In the genomic region with DNA sequence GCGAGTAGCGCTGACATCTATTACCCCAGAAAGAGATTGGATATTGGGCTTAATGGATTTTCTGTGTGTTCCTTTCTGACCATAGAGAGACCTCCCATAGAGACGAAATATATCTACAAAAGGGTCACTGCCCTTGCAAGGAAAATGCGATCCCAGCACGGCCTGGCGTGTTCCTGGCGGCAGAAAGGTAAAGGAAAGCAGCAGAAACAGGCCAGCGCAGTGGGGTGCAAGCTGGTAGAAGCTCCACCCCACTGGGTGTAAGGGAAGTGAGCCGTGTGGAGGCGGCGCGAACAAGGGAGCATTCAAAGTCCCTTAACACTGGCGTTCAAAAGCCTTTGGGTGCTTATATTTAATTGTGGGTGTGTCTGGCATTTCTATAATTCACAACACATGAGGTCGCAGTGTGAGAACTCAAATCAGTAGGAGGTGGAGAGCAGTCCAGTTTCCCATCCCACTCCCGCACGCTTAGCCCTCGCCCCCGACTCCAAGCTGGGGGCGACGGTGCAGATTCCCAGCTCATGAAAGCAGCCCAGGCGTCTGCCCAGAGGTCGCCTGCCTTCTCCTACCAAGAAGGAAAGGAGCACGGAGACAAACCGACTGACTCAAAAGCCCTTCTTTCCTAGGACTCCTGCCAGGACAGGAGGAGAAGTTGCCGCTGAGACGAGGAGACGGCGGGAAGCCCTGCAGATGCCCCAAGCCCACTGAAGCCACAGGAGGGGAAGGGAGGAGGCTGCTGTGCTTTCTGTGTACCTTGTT, we compare ENCODE assay signal across 10 cellular contexts.
DNase-seq lines count a peak whose midpoint lies in the region; ATAC-seq and TF ChIP-seq lines count a peak whose summit lies in the region.
"Had no signal": no experiment of that assay in that cellular context is flagged by ENCODE, and none has a peak within 500 bp of the region (broad histone marks: within the 10 kb centered on the region; RNA-seq: fewer than 3 reads in every experiment).

No MANE protein-coding gene starts in this region.

- no peaks in the 10 kb centered on the region for H3K9me3 Mint-ChIP-seq in activated naive CD4-positive, alpha-beta T cell treated with anti-CD3 and anti-CD28 coated beads, Interleukin-2, amount 50 U/mL, for 24 hours
- peaks cover 0 to 9% (median 0%) of the 10 kb centered on the region in 11 donors for H3K9me3 Mint-ChIP-seq in naive thymus-derived CD4-positive, alpha-beta T cell

- TF ChIP-seq CTCF in tibial nerve (IDR thresholded peaks at IDR 0.05) (peak in 1 of 5 experiments; percentile 24), GM10266 (IDR thresholded peaks at IDR 0.05; ENCODE audit: control insufficient read depth, insufficient read depth, low read depth, missing control alignments) (no peak), GM10248 (IDR thresholded peaks at IDR 0.05; ENCODE audit: control extremely low read depth, extremely low read depth, low read depth, missing control alignments) (no peak)

- H3K27me3 ChIP-seq in naive thymus-derived CD4-positive, alpha-beta T cell (ENCODE audit: control insufficient read depth in 2 of 2, insufficient read depth in 2 of 2, low read length in 2 of 2): no peaks in the 10 kb centered on the region
- no peaks in the 10 kb centered on the region for H3K27me3 ChIP-seq in tibial nerve
- H3K27me3 ChIP-seq: sigmoid colon, upper lobe of right lung had no signal

- CTCF ChIA-PET in naive thymus-derived CD4-positive, alpha-beta T cell (lab: Charles Lee): interaction anchor here (0.6 to 4.9 kb wide), 11 partner anchors 13 to 494 kb away, joined by 3 to 33 read pairs (median 4); no protein-coding TSS in a partner anchor
- CTCF ChIA-PET in GM10248 (lab: Yijun Ruan, JAX): no interaction called here

- peak; percentile 41 for DNase-seq in activated CD4-positive, CD25-positive, alpha-beta regulatory T cell treated with anti-CD3 and anti-CD28 coated beads, Interleukin-2, amount 50 U/mL, for 16 hours (ENCODE audit: low read depth, low spot score)
- DNase-seq in naive thymus-derived CD4-positive, alpha-beta T cell: peak; percentile 30 to 84 (median 72)
- DNase-seq in tibial nerve (ENCODE audit: low spot score in 2 of 2): no peak
- DNase-seq in GM10266 (ENCODE audit: extremely low spot score): no peak
- no peak for DNase-seq in GM10248 (ENCODE audit: extremely low spot score)
- DNase-seq: sigmoid colon, T1000, upper lobe of right lung had no signal

- 42 to 43% methylated on average over 28 of the region's 28 CpGs for WGBS in tibial nerve, 2 donors

- no peaks in the 10 kb centered on the region for H3K36me3 ChIP-seq in naive thymus-derived CD4-positive, alpha-beta T cell (ENCODE audit: control insufficient read depth in 2 of 3, insufficient read depth in 3 of 3, low read length in 3 of 3)
- no peaks in the 10 kb centered on the region for H3K36me3 ChIP-seq in tibial nerve
- H3K36me3 ChIP-seq: sigmoid colon, upper lobe of right lung had no signal

- no peaks in the 10 kb centered on the region for H3K36me3 Mint-ChIP-seq in activated naive CD4-positive, alpha-beta T cell treated with anti-CD3 and anti-CD28 coated beads, Interleukin-2, amount 50 U/mL, for 24 hours
- peaks cover 0 to 11% (median 6%) of the 10 kb centered on the region in 5 donors for H3K36me3 Mint-ChIP-seq in naive thymus-derived CD4-positive, alpha-beta T cell

- H3K27ac ChIP-seq in naive thymus-derived CD4-positive, alpha-beta T cell (ENCODE audit: low read depth, low read length): peak overlapping the region; percentile 63
- H3K27ac ChIP-seq in tibial nerve: peak overlapping the region; percentile 71 to 95 (median 79)
- H3K27ac ChIP-seq: upper lobe of right lung had no signal

- peaks cover 59 to 86% of the 10 kb centered on the region in 2 donors for H3K4me1 ChIP-seq in naive thymus-derived CD4-positive, alpha-beta T cell (ENCODE audit: control insufficient read depth in 2 of 2, insufficient read depth in 2 of 2, low read length in 2 of 2)
- H3K4me1 ChIP-seq in tibial nerve: peaks cover 0 to 62% (median 47%) of the 10 kb centered on the region in 4 donors

- H3K4me1 Mint-ChIP-seq in activated naive CD4-positive, alpha-beta T cell treated with anti-CD3 and anti-CD28 coated beads, Interleukin-2, amount 50 U/mL, for 24 hours: peaks cover 91% of the 10 kb centered on the region
- H3K4me1 Mint-ChIP-seq in naive thymus-derived CD4-positive, alpha-beta T cell: peaks cover 60 to 99% (median 95%) of the 10 kb centered on the region in 7 donors

- no peak for TF ChIP-seq POLR2A in tibial nerve (IDR thresholded peaks at IDR 0.05)

- TF ChIP-seq EP300 in tibial nerve (IDR thresholded peaks at IDR 0.05): peak in 1 of 2 donors; percentile 68

- peak; percentile 64 for ATAC-seq in naive thymus-derived CD4-positive, alpha-beta T cell
- no peak for ATAC-seq in HG02981 (IDR thresholded peaks at IDR 0.05; ENCODE audit: unreplicated experiment)
- ATAC-seq: upper lobe of right lung had no signal

- no peaks in the 10 kb centered on the region for H3K9me3 ChIP-seq in naive thymus-derived CD4-positive, alpha-beta T cell (ENCODE audit: control insufficient read depth in 2 of 3, low read length in 3 of 3)
- H3K9me3 ChIP-seq in tibial nerve: no peaks in the 10 kb centered on the region
- H3K9me3 ChIP-seq: sigmoid colon, upper lobe of right lung had no signal

- peak overlapping the region; percentile 80 for H3K4me3 Mint-ChIP-seq in activated naive CD4-positive, alpha-beta T cell treated with anti-CD3 and anti-CD28 coated beads, Interleukin-2, amount 50 U/mL, for 24 hours
- H3K4me3 Mint-ChIP-seq in naive thymus-derived CD4-positive, alpha-beta T cell: peak overlapping the region; percentile 66 to 89 (median 83)

- peak overlapping the region; percentile 76 for H3K27ac Mint-ChIP-seq in activated naive CD4-positive, alpha-beta T cell treated with anti-CD3 and anti-CD28 coated beads, Interleukin-2, amount 50 U/mL, for 24 hours
- peak overlapping the region; percentile 96 to 100 (median 98) for H3K27ac Mint-ChIP-seq in naive thymus-derived CD4-positive, alpha-beta T cell

- POLR2A ChIA-PET in naive thymus-derived CD4-positive, alpha-beta T cell (lab: Charles Lee): interaction anchor here (0.8 to 2.2 kb wide), 32 partner anchors 9 to 485 kb away, joined by 3 to 21 read pairs (median 4); partner anchors contain the start of gene FOXO1
- POLR2A ChIA-PET in GM10248 (lab: Yijun Ruan, JAX): no interaction called here

- intact Hi-C loops in naive thymus-derived CD4-positive, alpha-beta T cell (cut with micrococcal nuclease): loop anchor here (1.0 to 10.0 kb wide), 31 partner anchors 18 to 1277 kb away; partner anchors contain the start of genes FOXO1 (in 2 of the 2) and MRPS31 (in 1 of the 2)

- H3K4me3 ChIP-seq in naive thymus-derived CD4-positive, alpha-beta T cell (ENCODE audit: low read length): peak overlapping the region; percentile 55
- peak overlapping the region in 1 of 4 donors; percentile 13 for H3K4me3 ChIP-seq in tibial nerve
- H3K4me3 ChIP-seq: sigmoid colon, upper lobe of right lung had no signal

- no peaks in the 10 kb centered on the region for H3K27me3 Mint-ChIP-seq in activated naive CD4-positive, alpha-beta T cell treated with anti-CD3 and anti-CD28 coated beads, Interleukin-2, amount 50 U/mL, for 24 hours
- no peaks in the 10 kb centered on the region for H3K27me3 Mint-ChIP-seq in naive thymus-derived CD4-positive, alpha-beta T cell

Comparison
In these comparisons a context has a peak if more than half of its experiments do, and no peak if none do; other contexts are left out.
1. DNase-seq: peak in activated CD4-positive, CD25-positive, alpha-beta regulatory T cell treated with anti-CD3 and anti-CD28 coated beads, Interleukin-2, amount 50 U/mL, for 16 hours (single experiment) and naive thymus-derived CD4-positive, alpha-beta T cell (9 of 9); none in tibial nerve (0 of 2), GM10266 (single experiment) and GM10248 (single experiment).